Comparison of ENCODE assay signal across 21 cellular contexts in the genomic region with DNA sequence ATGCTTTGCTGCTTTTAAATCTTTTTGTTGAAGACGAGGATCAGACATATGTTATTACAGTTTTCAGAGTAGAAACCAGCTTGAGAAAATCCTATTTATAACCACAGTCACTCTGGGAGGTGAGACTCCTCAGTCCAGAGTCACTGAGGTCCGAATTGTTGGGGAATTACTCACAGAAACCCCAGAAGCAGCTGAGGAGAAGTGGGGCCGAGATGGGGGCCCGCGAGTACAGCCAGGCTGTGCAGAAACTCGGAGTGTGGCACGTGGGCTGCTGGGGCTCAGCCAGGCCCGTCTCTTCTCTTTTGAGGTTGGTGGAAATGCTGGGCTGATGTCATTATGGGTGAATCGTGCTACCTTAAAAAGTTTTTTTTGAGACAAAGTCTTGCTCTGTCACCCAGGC. TPM values are rescaled to one million over a fixed set of nuclear protein-coding genes. Genes with fewer than 3 reads are reported as not detected.
A peak's percentile ranks its signal among the peaks of the same experiment; 100 is the strongest.
DNase-seq lines count a peak whose midpoint lies in the region; ATAC-seq and TF ChIP-seq lines count a peak whose summit lies in the region.
"Had no signal": no experiment of that assay in that cellular context is flagged by ENCODE, and none has a peak within 500 bp of the region (broad histone marks: within the 10 kb centered on the region; RNA-seq: fewer than 3 reads in every experiment).

No MANE protein-coding gene starts in this region.

- TF ChIP-seq POLR2A in breast epithelium (IDR thresholded peaks at IDR 0.05): no peak

- ATAC-seq in activated T-helper 17 cell treated with anti-CD3 and anti-CD28 coated beads, Interleukin-2, amount 50 U/mL, for 72 hours (replicated peaks): no peak
- no peak for ATAC-seq in activated naive CD4-positive, alpha-beta T cell treated with anti-CD3 and anti-CD28 coated beads, Interleukin-2, amount 50 U/mL, for 72 hours
- ATAC-seq: activated naive CD8-positive, alpha-beta T cell treated with anti-CD3 and anti-CD28 coated beads, Interleukin-2, amount 50 U/mL, for 24 hours; activated T-cell treated with anti-CD3 and anti-CD28 coated beads, Interleukin-2, amount 50 U/mL, for 4 hours had no signal

- H3K9me3 ChIP-seq in BLaER1 (peaks cover 22% of the 10 kb centered on the region; the same call in 1 of the 2 replicates), breast epithelium (peaks cover 0 to 4% of the 10 kb centered on the region in 2 donors)
- H3K9me3 ChIP-seq: MG63, uterus had no signal

- no peaks in the 10 kb centered on the region for H3K36me3 ChIP-seq in BLaER1
- H3K36me3 ChIP-seq in breast epithelium: no peaks in the 10 kb centered on the region
- H3K36me3 ChIP-seq: MG63, uterus had no signal

- H3K27ac ChIP-seq in BLaER1 (no peak overlapping the region), breast epithelium (no peak overlapping the region)
- H3K27ac ChIP-seq: epithelial cell of prostate, parathyroid adenoma, uterus had no signal

- no peak overlapping the region for H3K9ac ChIP-seq in BLaER1
- H3K9ac ChIP-seq: parathyroid adenoma had no signal

- H3K4me3 ChIP-seq in BLaER1 (no peak overlapping the region), cardiac fibroblast (replicated peaks in 1 of 2; ENCODE audit: low read depth in 2 of 2, low read length in 2 of 2) (no peak overlapping the region), breast epithelium (no peak overlapping the region)
- H3K4me3 ChIP-seq: MG63, uterus had no signal

- DNase-seq in LHCN-M2 (ENCODE audit: low read depth): peak; percentile 96
- DNase-seq in cardiac fibroblast (ENCODE audit: low read depth in 2 of 2): peak; percentile 11 to 54
- DNase-seq in non-pigmented ciliary epithelial cell (ENCODE audit: low read depth): peak; percentile 24
- no peak for DNase-seq in breast epithelium (ENCODE audit: low spot score in 2 of 2)
- no peak for DNase-seq in midbrain (lab: John Stamatoyannopoulos, UW)
- no peak for DNase-seq in activated naive CD4-positive, alpha-beta T cell treated with anti-CD3 and anti-CD28 coated beads, Interleukin-2, amount 50 U/mL, for 72 hours (ENCODE audit: low spot score in 2 of 2)
- DNase-seq: activated CD4-positive, alpha-beta T cell treated with anti-CD3 and anti-CD28 coated beads, Interleukin-2, amount 50 U/mL, for 48 hours; activated naive CD8-positive, alpha-beta T cell treated with anti-CD3 and anti-CD28 coated beads, Interleukin-2, amount 50 U/mL, for 24 hours; activated T-cell treated with anti-CD3 and anti-CD28 coated beads, Interleukin-2, amount 50 U/mL, for 4 hours; DMS 273 treated with DMSO at 0.1 percent for 48 hours; hippocampal formation; NCI-H187 treated with DMSO at 0.1 percent for 48 hours; NCI-H526 treated with DMSO at 0.1 percent for 48 hours; uterus had no signal

- peaks cover 10% of the 10 kb centered on the region for H3K27me3 Mint-ChIP-seq in activated T-helper 17 cell treated with anti-CD3 and anti-CD28 coated beads, Interleukin-2, amount 50 U/mL, for 72 hours

- peak overlapping the region; percentile 77 for H3K4me2 ChIP-seq in BLaER1

- H3K4me3 Mint-ChIP-seq in activated T-helper 17 cell treated with anti-CD3 and anti-CD28 coated beads, Interleukin-2, amount 50 U/mL, for 72 hours: no peak overlapping the region
- H3K4me3 Mint-ChIP-seq: activated naive CD8-positive, alpha-beta T cell treated with anti-CD3 and anti-CD28 coated beads, Interleukin-2, amount 50 U/mL, for 24 hours; activated T-cell treated with anti-CD3 and anti-CD28 coated beads, Interleukin-2, amount 50 U/mL, for 4 hours; stimulated activated naive CD8-positive, alpha-beta T cell treated with anti-CD3 and anti-CD28 coated beads, Interleukin-15, Interleukin-2, amounts not matched to agents 100 ng/mL and 50 ng/mL, for 24 hours had no signal

- H4K20me1 ChIP-seq in BLaER1: no peaks in the 10 kb centered on the region; the same call in 1 of the 2 replicates

- no peak for TF ChIP-seq CTCF in cardiac fibroblast (IDR thresholded peaks at IDR 0.05; ENCODE audit: low read depth, low read length)
- no peak for TF ChIP-seq CTCF in breast epithelium (IDR thresholded peaks at IDR 0.05)

- intact Hi-C loops in breast epithelium (cut with DNase I; ENCODE audit: low total_unique reads): loop anchor here (5.0 kb wide), 1 partner anchor 242 kb away; no protein-coding TSS in a partner anchor

- peaks cover 65% of the 10 kb centered on the region for H3K4me1 ChIP-seq in BLaER1
- no peaks in the 10 kb centered on the region for H3K4me1 ChIP-seq in breast epithelium
- H3K4me1 ChIP-seq: parathyroid adenoma had no signal

- H3K36me3 Mint-ChIP-seq in activated T-helper 17 cell treated with anti-CD3 and anti-CD28 coated beads, Interleukin-2, amount 50 U/mL, for 72 hours (ENCODE audit: low read depth): no peaks in the 10 kb centered on the region
- H3K36me3 Mint-ChIP-seq in activated naive CD4-positive, alpha-beta T cell treated with anti-CD3 and anti-CD28 coated beads, Interleukin-2, amount 50 U/mL, for 72 hours: no peaks in the 10 kb centered on the region

- H3K27ac Mint-ChIP-seq in activated T-helper 17 cell treated with anti-CD3 and anti-CD28 coated beads, Interleukin-2, amount 50 U/mL, for 72 hours: no peak overlapping the region
- no peak overlapping the region for H3K27ac Mint-ChIP-seq in activated naive CD4-positive, alpha-beta T cell treated with anti-CD3 and anti-CD28 coated beads, Interleukin-2, amount 50 U/mL, for 72 hours
- H3K27ac Mint-ChIP-seq: activated naive CD8-positive, alpha-beta T cell treated with anti-CD3 and anti-CD28 coated beads, Interleukin-2, amount 50 U/mL, for 24 hours; stimulated activated naive CD8-positive, alpha-beta T cell treated with anti-CD3 and anti-CD28 coated beads, Interleukin-15, Interleukin-2, amounts not matched to agents 100 ng/mL and 50 ng/mL, for 24 hours had no signal

- no peaks in the 10 kb centered on the region for H3K9me3 Mint-ChIP-seq in activated T-helper 17 cell treated with anti-CD3 and anti-CD28 coated beads, Interleukin-2, amount 50 U/mL, for 72 hours
- H3K9me3 Mint-ChIP-seq in activated naive CD4-positive, alpha-beta T cell treated with anti-CD3 and anti-CD28 coated beads, Interleukin-2, amount 50 U/mL, for 72 hours: no peaks in the 10 kb centered on the region
- H3K9me3 Mint-ChIP-seq: activated naive CD8-positive, alpha-beta T cell treated with anti-CD3 and anti-CD28 coated beads, Interleukin-2, amount 50 U/mL, for 24 hours; activated T-cell treated with anti-CD3 and anti-CD28 coated beads, Interleukin-2, amount 50 U/mL, for 4 hours; stimulated activated naive CD8-positive, alpha-beta T cell treated with anti-CD3 and anti-CD28 coated beads, Interleukin-15, Interleukin-2, amounts not matched to agents 100 ng/mL and 50 ng/mL, for 24 hours had no signal

- no peaks in the 10 kb centered on the region for H3K4me1 Mint-ChIP-seq in activated T-helper 17 cell treated with anti-CD3 and anti-CD28 coated beads, Interleukin-2, amount 50 U/mL, for 72 hours

- H3K27me3 ChIP-seq in BLaER1 (peaks cover 34% of the 10 kb centered on the region), breast epithelium (peaks cover 0 to 68% of the 10 kb centered on the region in 2 donors)

RNA-seq across cellular contexts. Expression of a gene that starts 14.4 kb away (rescaled TPM):
- total RNA-seq in LHCN-M2 (2014; rRNA removed): not detected in 2 replicates
- polyA plus RNA-seq in LHCN-M2 (2012): 0.07 TPM
- total RNA-seq in activated T-helper 17 cell treated with anti-CD3 and anti-CD28 coated beads, Interleukin-2, amount 50 U/mL, for 72 hours: not detected
- not detected for total RNA-seq in breast epithelium
- not detected for total RNA-seq in activated naive CD4-positive, alpha-beta T cell treated with anti-CD3 and anti-CD28 coated beads, Interleukin-2, amount 50 U/mL, for 72 hours
- total RNA-seq: activated T-cell treated with anti-CD3 and anti-CD28 coated beads, Interleukin-2, amount 50 U/mL, for 4 hours; uterus had no signal
- polyA plus RNA-seq: BJ had no signal

RNA-seq across cellular contexts. Expression of a gene that starts 26.6 kb away (rescaled TPM):
- total RNA-seq in LHCN-M2 (2014; rRNA removed): 39.2 and 51.2 TPM in 2 replicates
- polyA plus RNA-seq in LHCN-M2 (2012): 15.1 TPM
- 10 to 100 TPM; 65.4 to 87.1 TPM for total RNA-seq in activated T-helper 17 cell treated with anti-CD3 and anti-CD28 coated beads, Interleukin-2, amount 50 U/mL, for 72 hours
- 10 to 100 TPM; 12.6 to 15.5 (median 13.1) TPM for total RNA-seq in breast epithelium
- total RNA-seq in activated naive CD4-positive, alpha-beta T cell treated with anti-CD3 and anti-CD28 coated beads, Interleukin-2, amount 50 U/mL, for 72 hours: 100 to 1,000 TPM in 1 of 2 donors, 10 to 100 TPM in 1; 98.7 to 116 TPM

RNA-seq across cellular contexts. Expression of a gene that starts 26.8 kb away (rescaled TPM):
- total RNA-seq in LHCN-M2 (2014; rRNA removed) (46.0 and 56.6 TPM in 2 replicates), breast epithelium (10 to 100 TPM; 13.1 to 18.4 (median 16.1) TPM)
- polyA plus RNA-seq in LHCN-M2 (2012): 23.2 TPM
- total RNA-seq in activated T-helper 17 cell treated with anti-CD3 and anti-CD28 coated beads, Interleukin-2, amount 50 U/mL, for 72 hours: 10 to 100 TPM; 13.2 to 40.6 TPM
- 10 to 100 TPM; 11.2 to 27.1 TPM for total RNA-seq in activated naive CD4-positive, alpha-beta T cell treated with anti-CD3 and anti-CD28 coated beads, Interleukin-2, amount 50 U/mL, for 72 hours

RNA-seq across cellular contexts. Expression of a gene that starts 54.4 kb away (rescaled TPM):
- total RNA-seq in LHCN-M2 (2014; rRNA removed): not detected in 2 replicates
- polyA plus RNA-seq in LHCN-M2 (2012): 0.18 TPM
- total RNA-seq in activated T-helper 17 cell treated with anti-CD3 and anti-CD28 coated beads, Interleukin-2, amount 50 U/mL, for 72 hours: not detected
- total RNA-seq in breast epithelium: 10 to 100 TPM in 1 of 3 donors, not detected in 2; 49.2 TPM
- not detected for total RNA-seq in activated naive CD4-positive, alpha-beta T cell treated with anti-CD3 and anti-CD28 coated beads, Interleukin-2, amount 50 U/mL, for 72 hours

Comparison
In these comparisons a context has a peak if more than half of its experiments do, and no peak if none do; other contexts are left out.
1. DNase-seq: peak in LHCN-M2 (single experiment), cardiac fibroblast (2 of 2) and non-pigmented ciliary epithelial cell (single experiment); none in breast epithelium (0 of 2), midbrain (single experiment) and activated naive CD4-positive, alpha-beta T cell treated with anti-CD3 and anti-CD28 coated beads, Interleukin-2, amount 50 U/mL, for 72 hours (0 of 2).